Comparison of ENCODE assay signal across 1 cellular context in the genomic region with DNA sequence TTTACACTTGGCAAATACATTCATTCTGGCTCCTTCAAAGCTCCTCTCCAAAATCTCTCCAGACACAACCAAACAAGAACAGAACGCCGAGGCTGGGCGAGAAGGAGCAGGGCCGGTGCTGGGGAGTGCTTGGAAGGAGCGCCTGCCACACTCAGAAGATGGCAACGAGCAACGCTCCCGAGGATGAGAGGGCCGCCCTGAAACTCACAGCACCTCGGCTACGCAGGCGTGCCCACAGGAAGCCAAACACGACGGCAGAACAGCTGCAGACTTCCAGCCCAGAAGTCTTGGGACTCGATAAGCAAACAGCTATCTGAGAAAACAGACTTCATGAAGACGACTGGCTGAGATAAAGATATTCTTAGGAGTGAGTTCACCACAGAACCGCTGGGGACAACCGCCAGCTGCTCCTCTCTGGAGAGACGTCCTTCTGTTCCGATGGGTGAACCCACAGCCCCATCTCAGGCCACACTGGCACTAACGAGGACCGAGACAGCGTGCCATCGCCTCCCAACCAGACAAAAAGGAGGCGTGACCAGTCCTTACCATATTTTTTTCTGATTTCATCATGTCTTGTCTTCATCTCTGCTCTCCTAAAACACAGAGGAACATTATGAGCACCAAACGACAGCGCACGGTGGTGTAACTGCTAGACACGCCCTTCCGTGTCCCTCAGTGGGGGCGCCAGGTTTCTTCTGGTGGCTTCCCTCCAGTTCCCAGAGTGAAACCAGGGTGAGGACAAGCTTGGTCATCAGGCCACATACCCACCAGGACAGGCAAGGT.
TF ChIP-seq lines count a peak whose summit lies in the region.

No MANE protein-coding gene starts in this region.

TF ChIP-seq in K562, 482 proteins besides CTCF, POLR2A, EP300 and RAD21 (continued from another document and continues in another):
- TF ChIP-seq MBD2 (IDR thresholded peaks at IDR 0.05; ENCODE audit: borderline replicate concordance, low read depth) (peak; percentile 76), FOSL1 (tag; conservative IDR thresholded peaks at IDR 0.05) (peak; percentile 68), CEBPB (tag; IDR thresholded peaks at IDR 0.05) (peak; percentile 84), ZNF263 (CRISPR knock-in tag; IDR thresholded peaks at IDR 0.05; ENCODE audit: borderline replicate concordance) (peak; percentile 13; the same call in 1 of the 2 replicates), SNRNP70 (optimal IDR thresholded peaks at IDR 0.05; ENCODE audit: low read depth, low read length) (no peak), PTBP1 (IDR thresholded peaks at IDR 0.05; ENCODE audit: low read depth, low read length) (no peak; the same call in 1 of the 2 replicates), ZC3H8 (IDR thresholded peaks at IDR 0.05) (no peak), CCNT2 (IDR thresholded peaks at IDR 0.05; ENCODE audit: borderline replicate concordance, extremely low read depth, insufficient read length, low read depth, low read length) (peak; percentile 92), ZNF384 (IDR thresholded peaks at IDR 0.05; ENCODE audit: low read depth, low read length) (peak; percentile 35), PTRF (tag; IDR thresholded peaks at IDR 0.05) (no peak), PHF8 (IDR thresholded peaks at IDR 0.05; ENCODE audit: borderline replicate concordance, low read length) (no peak; the same call in 1 of the 2 replicates), ZNF696 (CRISPR knock-in tag; conservative IDR thresholded peaks at IDR 0.05) (no peak), TCF7L2 (IDR thresholded peaks at IDR 0.05; ENCODE audit: low read depth, low read length) (no peak), POLR2G (IDR thresholded peaks at IDR 0.05; ENCODE audit: low read depth, low read length) (peak; percentile 59), AFF1 (IDR thresholded peaks at IDR 0.05; ENCODE audit: low read depth in 1 of 2, partially characterized antibody in 2 of 2) (peak in 1 of 2 experiments; percentile 94), ELK1 (CRISPR knock-in tag; IDR thresholded peaks at IDR 0.05) (no peak), NR2C1 (IDR thresholded peaks at IDR 0.05) (peak; percentile 59; the same call in 1 of the 2 replicates), NR2C1 (tag; IDR thresholded peaks at IDR 0.05) (peak; percentile 77), KLF10 (CRISPR knock-in tag; IDR thresholded peaks at IDR 0.05) (no peak), HNRNPK (IDR thresholded peaks at IDR 0.05; ENCODE audit: low read depth, low read length, poor library complexity, severe bottlenecking) (no peak), ZNF3 (CRISPR knock-in tag; IDR thresholded peaks at IDR 0.05) (no peak), EZH2 (IDR thresholded peaks at IDR 0.05; ENCODE audit: borderline replicate concordance, low read depth, low read length) (no peak), ZNF311 (CRISPR knock-in tag; IDR thresholded peaks at IDR 0.05) (peak; percentile 87), MYNN (IDR thresholded peaks at IDR 0.05) (peak; percentile 94), MYNN (CRISPR knock-in tag; IDR thresholded peaks at IDR 0.05) (no peak), RBM22 (IDR thresholded peaks at IDR 0.05; ENCODE audit: low read depth, low read length, poor library complexity, severe bottlenecking) (no peak), ZBTB43 (CRISPR knock-in tag; IDR thresholded peaks at IDR 0.05) (peak; percentile 83), ZNF239 (CRISPR knock-in tag; IDR thresholded peaks at IDR 0.05) (no peak; the same call in 1 of the 2 replicates), ZNF507 (tag; conservative IDR thresholded peaks at IDR 0.05) (no peak), MCM5 (IDR thresholded peaks at IDR 0.05; ENCODE audit: low read depth) (no peak), ZBTB7A (IDR thresholded peaks at IDR 0.05; ENCODE audit: borderline replicate concordance, control insufficient read depth, low read depth, low read length) (no peak), ZC3H4 (CRISPR knock-in tag; IDR thresholded peaks at IDR 0.05; ENCODE audit: borderline replicate concordance) (no peak), MCM2 (IDR thresholded peaks at IDR 0.05; ENCODE audit: low read depth) (no peak), PHB (CRISPR knock-in tag; IDR thresholded peaks at IDR 0.05) (no peak), HCFC1 (IDR thresholded peaks at IDR 0.05; ENCODE audit: low read depth, low read length) (peak; percentile 8; the same call in 1 of the 2 replicates), ZNF224 (CRISPR knock-in tag; IDR thresholded peaks at IDR 0.05) (no peak), KDM5B (IDR thresholded peaks at IDR 0.05; ENCODE audit: insufficient replicate concordance, low read depth, low read length) (no peak), CXXC5 (CRISPR knock-in tag; IDR thresholded peaks at IDR 0.05) (peak; percentile 98)
- TF ChIP-seq, protein P1, sequence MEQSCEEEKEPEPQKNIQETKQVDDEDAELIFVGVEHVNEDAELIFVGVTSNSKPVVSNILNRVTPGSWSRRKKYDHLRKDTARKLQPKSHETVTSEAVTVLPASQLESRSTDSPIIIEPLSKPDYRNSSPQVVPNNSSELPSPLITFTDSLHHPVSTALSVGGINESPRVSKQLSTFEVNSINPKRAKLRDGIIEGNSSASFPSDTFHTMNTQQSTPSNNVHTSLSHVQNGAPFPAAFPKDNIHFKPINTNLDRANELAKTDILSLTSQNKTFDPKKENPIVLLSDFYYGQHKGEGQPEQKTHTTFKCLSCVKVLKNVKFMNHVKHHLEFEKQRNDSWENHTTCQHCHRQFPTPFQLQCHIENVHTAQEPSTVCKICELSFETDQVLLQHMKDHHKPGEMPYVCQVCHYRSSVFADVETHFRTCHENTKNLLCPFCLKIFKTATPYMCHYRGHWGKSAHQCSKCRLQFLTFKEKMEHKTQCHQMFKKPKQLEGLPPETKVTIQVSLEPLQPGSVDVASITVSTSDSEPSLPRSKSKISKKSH (CRISPR knock-in tag; IDR thresholded peaks at IDR 0.05) = no peak
- TF ChIP-seq, protein P2, sequence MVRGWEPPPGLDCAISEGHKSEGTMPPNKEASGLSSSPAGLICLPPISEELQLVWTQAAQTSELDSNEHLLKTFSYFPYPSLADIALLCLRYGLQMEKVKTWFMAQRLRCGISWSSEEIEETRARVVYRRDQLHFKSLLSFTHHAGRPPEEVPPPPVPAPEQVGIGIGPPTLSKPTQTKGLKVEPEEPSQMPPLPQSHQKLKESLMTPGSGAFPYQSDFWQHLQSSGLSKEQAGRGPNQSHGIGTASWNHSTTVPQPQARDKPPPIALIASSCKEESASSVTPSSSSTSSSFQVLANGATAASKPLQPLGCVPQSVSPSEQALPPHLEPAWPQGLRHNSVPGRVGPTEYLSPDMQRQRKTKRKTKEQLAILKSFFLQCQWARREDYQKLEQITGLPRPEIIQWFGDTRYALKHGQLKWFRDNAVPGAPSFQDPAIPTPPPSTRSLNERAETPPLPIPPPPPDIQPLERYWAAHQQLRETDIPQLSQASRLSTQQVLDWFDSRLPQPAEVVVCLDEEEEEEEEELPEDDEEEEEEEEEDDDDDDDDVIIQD (CRISPR knock-in tag; IDR thresholded peaks at IDR 0.05) = 0 out of 2 replicates have a peak, but pooled peaks have one; percentile 13
- TF ChIP-seq, protein P3, sequence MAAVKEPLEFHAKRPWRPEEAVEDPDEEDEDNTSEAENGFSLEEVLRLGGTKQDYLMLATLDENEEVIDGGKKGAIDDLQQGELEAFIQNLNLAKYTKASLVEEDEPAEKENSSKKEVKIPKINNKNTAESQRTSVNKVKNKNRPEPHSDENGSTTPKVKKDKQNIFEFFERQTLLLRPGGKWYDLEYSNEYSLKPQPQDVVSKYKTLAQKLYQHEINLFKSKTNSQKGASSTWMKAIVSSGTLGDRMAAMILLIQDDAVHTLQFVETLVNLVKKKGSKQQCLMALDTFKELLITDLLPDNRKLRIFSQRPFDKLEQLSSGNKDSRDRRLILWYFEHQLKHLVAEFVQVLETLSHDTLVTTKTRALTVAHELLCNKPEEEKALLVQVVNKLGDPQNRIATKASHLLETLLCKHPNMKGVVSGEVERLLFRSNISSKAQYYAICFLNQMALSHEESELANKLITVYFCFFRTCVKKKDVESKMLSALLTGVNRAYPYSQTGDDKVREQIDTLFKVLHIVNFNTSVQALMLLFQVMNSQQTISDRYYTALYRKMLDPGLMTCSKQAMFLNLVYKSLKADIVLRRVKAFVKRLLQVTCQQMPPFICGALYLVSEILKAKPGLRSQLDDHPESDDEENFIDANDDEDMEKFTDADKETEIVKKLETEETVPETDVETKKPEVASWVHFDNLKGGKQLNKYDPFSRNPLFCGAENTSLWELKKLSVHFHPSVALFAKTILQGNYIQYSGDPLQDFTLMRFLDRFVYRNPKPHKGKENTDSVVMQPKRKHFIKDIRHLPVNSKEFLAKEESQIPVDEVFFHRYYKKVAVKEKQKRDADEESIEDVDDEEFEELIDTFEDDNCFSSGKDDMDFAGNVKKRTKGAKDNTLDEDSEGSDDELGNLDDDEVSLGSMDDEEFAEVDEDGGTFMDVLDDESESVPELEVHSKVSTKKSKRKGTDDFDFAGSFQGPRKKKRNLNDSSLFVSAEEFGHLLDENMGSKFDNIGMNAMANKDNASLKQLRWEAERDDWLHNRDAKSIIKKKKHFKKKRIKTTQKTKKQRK (IDR thresholded peaks at IDR 0.05; ENCODE audit: borderline replicate concordance, low read depth, low read length) = no peak
- TF ChIP-seq, protein P4, sequence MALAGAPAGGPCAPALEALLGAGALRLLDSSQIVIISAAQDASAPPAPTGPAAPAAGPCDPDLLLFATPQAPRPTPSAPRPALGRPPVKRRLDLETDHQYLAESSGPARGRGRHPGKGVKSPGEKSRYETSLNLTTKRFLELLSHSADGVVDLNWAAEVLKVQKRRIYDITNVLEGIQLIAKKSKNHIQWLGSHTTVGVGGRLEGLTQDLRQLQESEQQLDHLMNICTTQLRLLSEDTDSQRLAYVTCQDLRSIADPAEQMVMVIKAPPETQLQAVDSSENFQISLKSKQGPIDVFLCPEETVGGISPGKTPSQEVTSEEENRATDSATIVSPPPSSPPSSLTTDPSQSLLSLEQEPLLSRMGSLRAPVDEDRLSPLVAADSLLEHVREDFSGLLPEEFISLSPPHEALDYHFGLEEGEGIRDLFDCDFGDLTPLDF (CRISPR knock-in tag; IDR thresholded peaks at IDR 0.05) = no peak
